ENCODE assay signal across 1 cellular context in genomic region chr13:113934576-113934975, GRCh38.
TF ChIP-seq lines count a peak whose summit lies in the region.

No MANE protein-coding gene starts in this region.

TF ChIP-seq in HepG2, 621 proteins besides CTCF, POLR2A, EP300 and RAD21 (continued from another document):
- TF ChIP-seq NR0B2 (CRISPR knock-in tag; IDR thresholded peaks at IDR 0.05) (no peak), HOXA5 (CRISPR knock-in tag; IDR thresholded peaks at IDR 0.05) (no peak), MIXL1 (CRISPR knock-in tag; IDR thresholded peaks at IDR 0.05) (no peak), ZNF205 (CRISPR knock-in tag; IDR thresholded peaks at IDR 0.05) (no peak), HIVEP1 (CRISPR knock-in tag; IDR thresholded peaks at IDR 0.05) (no peak), FOXA3 (CRISPR knock-in tag; IDR thresholded peaks at IDR 0.05) (no peak), NFKBIZ (CRISPR knock-in tag; IDR thresholded peaks at IDR 0.05) (no peak), ZNF136 (CRISPR knock-in tag; IDR thresholded peaks at IDR 0.05; ENCODE audit: low read depth) (no peak), ZNF138 (CRISPR knock-in tag; IDR thresholded peaks at IDR 0.05; ENCODE audit: low read depth) (no peak), E2F5 (CRISPR knock-in tag; conservative IDR thresholded peaks at IDR 0.05) (no peak), ZBTB46 (CRISPR knock-in tag; IDR thresholded peaks at IDR 0.05; ENCODE audit: borderline replicate concordance) (no peak), PREB (CRISPR knock-in tag; IDR thresholded peaks at IDR 0.05) (no peak), NFE2L2 (IDR thresholded peaks at IDR 0.05; ENCODE audit: low read length) (no peak), ZNF367 (CRISPR knock-in tag; IDR thresholded peaks at IDR 0.05; ENCODE audit: borderline replicate concordance) (no peak), ZNF12 (CRISPR knock-in tag; IDR thresholded peaks at IDR 0.05) (no peak), TCF7 (IDR thresholded peaks at IDR 0.05; ENCODE audit: low read depth) (no peak)
